Comparison of ENCODE assay signal across 10 cellular contexts in genomic region chr2:175880-176800, GRCh38.
DNase-seq lines count a peak whose midpoint lies in the region; ATAC-seq and TF ChIP-seq lines count a peak whose summit lies in the region.
"Had no signal": no experiment of that assay in that cellular context is flagged by ENCODE, and none has a peak within 500 bp of the region (broad histone marks: within the 10 kb centered on the region; RNA-seq: fewer than 3 reads in every experiment).

No MANE protein-coding gene starts in this region.

- no peak overlapping the region for H3K27ac ChIP-seq in SK-N-SH (ENCODE audit: low read depth in 2 of 2, low read length in 1 of 2)
- H3K27ac ChIP-seq: vagina had no signal

- no peak for TF ChIP-seq RAD21 in SK-N-SH (IDR thresholded peaks at IDR 0.05; ENCODE audit: low read length)

- H3K36me3 Mint-ChIP-seq in activated CD4-positive, alpha-beta T cell treated with anti-CD3 and anti-CD28 coated beads, Interleukin-2, amount 10 ng/mL, durations not matched to agents 7 days and 5 days (ENCODE audit: low read depth): no peaks in the 10 kb centered on the region
- H3K36me3 Mint-ChIP-seq in progenitor cell of endocrine pancreas (ENCODE audit: insufficient read depth): no peaks in the 10 kb centered on the region

- H4K20me1 ChIP-seq in SK-N-SH (ENCODE audit: insufficient read depth): no peaks in the 10 kb centered on the region

- no peaks in the 10 kb centered on the region for H3F3A ChIP-seq in SK-N-SH (replicated peaks; ENCODE audit: insufficient read depth)

- no peaks in the 10 kb centered on the region for H3K9me3 ChIP-seq in SK-N-SH
- H3K9me3 ChIP-seq: vagina had no signal

- peaks cover 0 to 2% of the 10 kb centered on the region in 2 experiments; a peak in 1 of 4 replicates for H3K4me1 ChIP-seq in SK-N-SH (ENCODE audit: control insufficient read depth in 1 of 2, insufficient read depth in 2 of 2, low read depth in 1 of 2, low read length in 1 of 2)

- TF ChIP-seq CTCF in SK-N-SH (IDR thresholded peaks at IDR 0.05) (no peak), progenitor cell of endocrine pancreas (IDR thresholded peaks at IDR 0.05; ENCODE audit: unreplicated experiment) (no peak)

- H3K4me3 Mint-ChIP-seq in activated CD4-positive, alpha-beta T cell treated with anti-CD3 and anti-CD28 coated beads, Interleukin-2, amount 10 ng/mL, durations not matched to agents 7 days and 5 days: peak overlapping the region; percentile 33
- no peak overlapping the region for H3K4me3 Mint-ChIP-seq in progenitor cell of endocrine pancreas (ENCODE audit: low read depth)

- no peaks in the 10 kb centered on the region for H3K9me2 ChIP-seq in SK-N-SH

- H3K4me3 ChIP-seq in SK-N-SH (ENCODE audit: low read depth in 2 of 2, low read length in 1 of 2): no peak overlapping the region
- H3K4me3 ChIP-seq: vagina had no signal

- peaks cover 7% of the 10 kb centered on the region for H3K27me3 Mint-ChIP-seq in activated CD4-positive, alpha-beta T cell treated with anti-CD3 and anti-CD28 coated beads, Interleukin-2, amount 10 ng/mL, durations not matched to agents 7 days and 5 days
- peaks cover 15% of the 10 kb centered on the region for H3K27me3 Mint-ChIP-seq in progenitor cell of endocrine pancreas

- WGBS in SK-N-SH (ENCODE audit: low lambda C conversion rate): 14% methylated on average over 16 of the region's 16 CpGs

- CTCF ChIA-PET in activated CD4-positive, alpha-beta T cell treated with anti-CD3 and anti-CD28 coated beads, Interleukin-2, amount 10 ng/mL, durations not matched to agents 7 days and 5 days (lab: Charles Lee): interaction anchor here (1.5 kb wide), 1 partner anchor 27 kb away, joined by 4 read pairs; no protein-coding TSS in a partner anchor
- CTCF ChIA-PET in SK-N-SH (lab: Yijun Ruan, JAX): interaction anchor here (0.9 kb wide), 1 partner anchor 10 kb away, joined by 3 read pairs; no protein-coding TSS in a partner anchor

- peak overlapping the region; percentile 84 for H3K27ac Mint-ChIP-seq in activated CD4-positive, alpha-beta T cell treated with anti-CD3 and anti-CD28 coated beads, Interleukin-2, amount 10 ng/mL, durations not matched to agents 7 days and 5 days
- no peak overlapping the region for H3K27ac Mint-ChIP-seq in progenitor cell of endocrine pancreas

- H2AFZ ChIP-seq in SK-N-SH (ENCODE audit: low read depth): no peak overlapping the region

- H3K9me3 Mint-ChIP-seq in activated CD4-positive, alpha-beta T cell treated with anti-CD3 and anti-CD28 coated beads, Interleukin-2, amount 10 ng/mL, durations not matched to agents 7 days and 5 days: peaks cover 3% of the 10 kb centered on the region
- no peaks in the 10 kb centered on the region for H3K9me3 Mint-ChIP-seq in progenitor cell of endocrine pancreas (ENCODE audit: low read depth)

- H3K27me3 ChIP-seq in SK-N-SH (ENCODE audit: insufficient read depth): no peaks in the 10 kb centered on the region
- H3K27me3 ChIP-seq: vagina had no signal

- no peak overlapping the region for H3K4me2 ChIP-seq in SK-N-SH

- no peaks in the 10 kb centered on the region for H3K36me3 ChIP-seq in SK-N-SH (replicated peaks in 1 of 2; ENCODE audit: control insufficient read depth in 1 of 2, insufficient read depth in 2 of 2, low read length in 1 of 2)
- H3K36me3 ChIP-seq: vagina had no signal

- POLR2A ChIA-PET in activated CD4-positive, alpha-beta T cell treated with anti-CD3 and anti-CD28 coated beads, Interleukin-2, amount 10 ng/mL, durations not matched to agents 7 days and 5 days (lab: Charles Lee): interaction anchor here (0.6 kb wide), 1 partner anchor 56 kb away, joined by 10 read pairs; no protein-coding TSS in a partner anchor
- POLR2A ChIA-PET in SK-N-SH (lab: Yijun Ruan, JAX): no interaction called here

- no peak overlapping the region for H3K9ac ChIP-seq in SK-N-SH

- no peaks in the 10 kb centered on the region for H3K79me2 ChIP-seq in SK-N-SH (ENCODE audit: insufficient read depth)

- DNase-seq in activated CD4-positive, alpha-beta T cell treated with anti-CD3 and anti-CD28 coated beads, Interleukin-2, amount 10 ng/mL, durations not matched to agents 7 days and 5 days: peak; percentile 76
- DNase-seq in effector CD4-positive, alpha-beta T cell: peak; percentile 23
- DNase-seq in stimulated activated CD8-positive, alpha-beta memory T cell treated with anti-CD3 and anti-CD28 coated beads, Interleukin-4, amount 100 ng/mL, for 24 hours (ENCODE audit: low read depth): peak; percentile 29
- DNase-seq in SK-N-SH (no peak), progenitor cell of endocrine pancreas (ENCODE audit: low spot score, unreplicated experiment) (no peak), DMS79 treated with DMSO at 0.1 percent for 48 hours (lab: John Stamatoyannopoulos, UW) (no peak)
- DNase-seq: NCI-H2107 had no signal

- peaks cover 33% of the 10 kb centered on the region for H3K4me1 Mint-ChIP-seq in activated CD4-positive, alpha-beta T cell treated with anti-CD3 and anti-CD28 coated beads, Interleukin-2, amount 10 ng/mL, durations not matched to agents 7 days and 5 days
- no peaks in the 10 kb centered on the region for H3K4me1 Mint-ChIP-seq in progenitor cell of endocrine pancreas (ENCODE audit: low read depth)

- no peak for TF ChIP-seq EP300 in SK-N-SH (IDR thresholded peaks at IDR 0.05; ENCODE audit: borderline replicate concordance in 1 of 2, low read depth in 1 of 2, low read length in 1 of 2)

- ATAC-seq in HG03432 (IDR thresholded peaks at IDR 0.05; ENCODE audit: unreplicated experiment) (peak; percentile 56), HG03196 (IDR thresholded peaks at IDR 0.05; ENCODE audit: unreplicated experiment) (no peak)

TF ChIP-seq in SK-N-SH, 30 proteins besides CTCF, POLR2A, EP300 and RAD21:
- TF ChIP-seq IRF3 (IDR thresholded peaks at IDR 0.05; ENCODE audit: low read depth, low read length): no peak

Comparison
In these comparisons a context has a peak if more than half of its experiments do, and no peak if none do; other contexts are left out.
1. DNase-seq: peak in activated CD4-positive, alpha-beta T cell treated with anti-CD3 and anti-CD28 coated beads, Interleukin-2, amount 10 ng/mL, durations not matched to agents 7 days and 5 days (single experiment), effector CD4-positive, alpha-beta T cell (single experiment) and stimulated activated CD8-positive, alpha-beta memory T cell treated with anti-CD3 and anti-CD28 coated beads, Interleukin-4, amount 100 ng/mL, for 24 hours (single experiment); none in SK-N-SH (single experiment), progenitor cell of endocrine pancreas (single experiment) and DMS79 treated with DMSO at 0.1 percent for 48 hours (single experiment).